Comparison of ENCODE assay signal across 10 cellular contexts in genomic region chr6:43705996-43706395, GRCh38. TPM values are rescaled to one million over a fixed set of nuclear protein-coding genes. Genes with fewer than 3 reads are reported as not detected.
A peak's percentile ranks its signal among the peaks of the same experiment; 100 is the strongest.
DNase-seq lines count a peak whose midpoint lies in the region; ATAC-seq and TF ChIP-seq lines count a peak whose summit lies in the region.
"Had no signal": no experiment of that assay in that cellular context is flagged by ENCODE, and none has a peak within 500 bp of the region (broad histone marks: within the 10 kb centered on the region; RNA-seq: fewer than 3 reads in every experiment).

No MANE protein-coding gene starts in this region.

- no peak for TF ChIP-seq CTCF in Peyer's patch (IDR thresholded peaks at IDR 0.05)
- no peak for TF ChIP-seq CTCF in fibroblast of pulmonary artery (IDR thresholded peaks at IDR 0.05; ENCODE audit: low read length, missing control alignments)
- no peak for TF ChIP-seq CTCF in thyroid gland (IDR thresholded peaks at IDR 0.05)

- CTCF ChIA-PET in HEK293T (lab: Yijun Ruan, JAX), result interaction anchor here (0.6 to 0.9 kb wide), 2 partner anchors 64 to 268 kb away, joined by 3 read pairs; partner anchors contain the start of gene VEGFA

- H3K27me3 ChIP-seq in Peyer's patch (no peaks in the 10 kb centered on the region), thyroid gland (no peaks in the 10 kb centered on the region)

- H3K9me3 ChIP-seq in Peyer's patch (no peaks in the 10 kb centered on the region), thyroid gland (no peaks in the 10 kb centered on the region)
- H3K9me3 ChIP-seq: thoracic aorta had no signal

- H3K27ac ChIP-seq in Peyer's patch (peak overlapping the region; percentile 3 to 67 (median 56)), thyroid gland (peak overlapping the region; percentile 40 to 94 (median 62))
- H3K27ac ChIP-seq: thoracic aorta had no signal

- peak; percentile 26 for DNase-seq in NCI-H146 (lab: John Stamatoyannopoulos, UW)
- no peak for DNase-seq in NCI-H146 treated with DMSO at 0.1 percent for 48 hours (lab: John Stamatoyannopoulos, UW; ENCODE audit: unreplicated experiment)
- DNase-seq in Peyer's patch, result peak in 1 of 3 donors; percentile 29
- DNase-seq in fibroblast of pulmonary artery (ENCODE audit: low read depth), result peak; percentile 55
- no peak for DNase-seq in thyroid gland
- DNase-seq in HEK293T (ENCODE audit: extremely low spot score), result no peak
- no peak for DNase-seq in NCI-H1930 (lab: John Stamatoyannopoulos, UW)
- DNase-seq: activated naive CD4-positive, alpha-beta T cell had no signal

- ATAC-seq in GM21367 (IDR thresholded peaks at IDR 0.05; ENCODE audit: unreplicated experiment), result no peak

- TF ChIP-seq POLR2A in Peyer's patch (IDR thresholded peaks at IDR 0.05) (no peak), thyroid gland (IDR thresholded peaks at IDR 0.05) (no peak)

- WGBS in thyroid gland, 2 donors, result 55 to 63% methylated on average over 3 of the region's 3 CpGs

- POLR2A ChIA-PET in HEK293T (lab: Yijun Ruan, JAX), result interaction anchor here (0.8 to 1.2 kb wide), 2 partner anchors 59 to 64 kb away, joined by 3 read pairs; partner anchors contain the start of gene VEGFA

- H3K4me3 ChIP-seq in Peyer's patch, result no peak overlapping the region
- no peak overlapping the region for H3K4me3 ChIP-seq in fibroblast of pulmonary artery (replicated peaks; ENCODE audit: low read depth, low read length)
- no peak overlapping the region for H3K4me3 ChIP-seq in thyroid gland (replicated peaks in 1 of 3)
- H3K4me3 ChIP-seq: thoracic aorta had no signal

- H3K4me1 ChIP-seq in Peyer's patch (peaks cover 0 to 52% (median 2%) of the 10 kb centered on the region in 4 donors), thyroid gland (peaks cover 30 to 62% of the 10 kb centered on the region in 2 donors)

- intact Hi-C loops in thyroid gland (cut with DNase I), result no loop called here

- H3K36me3 ChIP-seq in Peyer's patch, result no peaks in the 10 kb centered on the region
- no peaks in the 10 kb centered on the region for H3K36me3 ChIP-seq in thyroid gland
- H3K36me3 ChIP-seq: thoracic aorta had no signal

TF ChIP-seq in HEK293T, 16 proteins besides CTCF, POLR2A, EP300 and RAD21:
- no peak for TF ChIP-seq ZNF384 (IDR thresholded peaks at IDR 0.05)
- TF ChIP-seq BHLHE40 (IDR thresholded peaks at IDR 0.05; ENCODE audit: borderline replicate concordance), result no peak
- TF ChIP-seq PKNOX1 (IDR thresholded peaks at IDR 0.05), result no peak
- TF ChIP-seq TARDBP (IDR thresholded peaks at IDR 0.05), result no peak
- no peak for TF ChIP-seq LEF1 (IDR thresholded peaks at IDR 0.05; ENCODE audit: borderline replicate concordance)
- TF ChIP-seq FOXK2 (IDR thresholded peaks at IDR 0.05), result no peak
- TF ChIP-seq FOXM1 (IDR thresholded peaks at IDR 0.05; ENCODE audit: borderline replicate concordance), result no peak
- TF ChIP-seq NFRKB (IDR thresholded peaks at IDR 0.05), result no peak
- no peak for TF ChIP-seq L3MBTL2 (conservative IDR thresholded peaks at IDR 0.05)
- TF ChIP-seq FOXA1 (IDR thresholded peaks at IDR 0.05), result no peak
- TF ChIP-seq HDGF (IDR thresholded peaks at IDR 0.05; ENCODE audit: borderline replicate concordance), result no peak
- TF ChIP-seq ELF4 (IDR thresholded peaks at IDR 0.05), result no peak
- no peak for TF ChIP-seq SUZ12 (IDR thresholded peaks at IDR 0.05)
- no peak for TF ChIP-seq ARNT (IDR thresholded peaks at IDR 0.05)

RNA-seq across cellular contexts. Expression of gene MRPS18A, which starts 18.4 kb away (rescaled TPM):
- total RNA-seq in Peyer's patch, result 10 to 100 TPM; 41.1 to 64.4 (median 52.4) TPM
- total RNA-seq in thyroid gland, result 10 to 100 TPM; 26.3 to 61.1 (median 45.1) TPM

Comparison
In these comparisons a context has a peak if more than half of its experiments do, and no peak if none do; other contexts are left out.
1. DNase-seq: peak in NCI-H146 (single experiment) and fibroblast of pulmonary artery (single experiment); none in NCI-H146 treated with DMSO at 0.1 percent for 48 hours (single experiment), thyroid gland (0 of 2), HEK293T (single experiment) and NCI-H1930 (0 of 2).